In genomic region chrX:71533514-71533849, GRCh38 we compare ENCODE assay signal across 8 cellular contexts. TPM values are rescaled to one million over a fixed set of nuclear protein-coding genes. Genes with fewer than 3 reads are reported as not detected.
DNase-seq lines count a peak whose midpoint lies in the region; ATAC-seq and TF ChIP-seq lines count a peak whose summit lies in the region.

No MANE protein-coding gene starts in this region.

- CTCF ChIA-PET in AG04450 (lab: Charles Lee) = interaction anchor here (1.5 kb wide), 1 partner anchor 119 kb away, joined by 4 read pairs; no protein-coding TSS in a partner anchor

- H3K27ac ChIP-seq in AG04450 (ENCODE audit: low read depth, low read length) = peak overlapping the region; percentile 68

- DNase-seq in AG04450 (ENCODE audit: low read depth, low spot score) = no peak
- DNase-seq in M059J (ENCODE audit: low read depth) = peak; percentile 22
- no peak for DNase-seq in naive B cell
- no peak for DNase-seq in DMS114 treated with DMSO at 0.1 percent for 48 hours (lab: John Stamatoyannopoulos, UW; ENCODE audit: unreplicated experiment)
- no peak for DNase-seq in kidney glomerular epithelial cell (lab: John Stamatoyannopoulos, UW)
- no peak for DNase-seq in GOT3 (lab: John Stamatoyannopoulos, UW)
- DNase-seq in Ammon's horn (ENCODE audit: low spot score) = no peak

- H3K9me3 ChIP-seq in AG04450 (ENCODE audit: control insufficient read depth, insufficient read depth, low read length) = no peaks in the 10 kb centered on the region

- no peaks in the 10 kb centered on the region for H3K27me3 Mint-ChIP-seq in dendritic cell treated with granulocyte-macrophage colony-stimulating factor and Interleukin-4, amounts not matched to agents 40 ng/mL and 50 ng/mL, for 4 days
- no peaks in the 10 kb centered on the region for H3K27me3 Mint-ChIP-seq in naive B cell

- peak overlapping the region; percentile 98 for H3K27ac Mint-ChIP-seq in dendritic cell treated with granulocyte-macrophage colony-stimulating factor and Interleukin-4, amounts not matched to agents 40 ng/mL and 50 ng/mL, for 4 days
- H3K27ac Mint-ChIP-seq in naive B cell = peak overlapping the region; percentile 86 to 98 (median 96)

- ATAC-seq in naive B cell (ENCODE audit: low read depth in 2 of 2) = no peak

- H3K4me3 ChIP-seq in AG04450 (ENCODE audit: low read depth, low read length) = peak overlapping the region; percentile 91

- POLR2A ChIA-PET in AG04450 (lab: Yijun Ruan, JAX) = interaction anchor here (1.4 to 1.9 kb wide), 2 partner anchors 9 to 168 kb away, joined by 4 to 10 read pairs; partner anchors contain the start of gene TAF1

- H3K4me1 Mint-ChIP-seq in dendritic cell treated with granulocyte-macrophage colony-stimulating factor and Interleukin-4, amounts not matched to agents 40 ng/mL and 50 ng/mL, for 4 days (ENCODE audit: low read depth) = peaks cover 7% of the 10 kb centered on the region
- H3K4me1 Mint-ChIP-seq in naive B cell = peaks cover 11 to 22% (median 16%) of the 10 kb centered on the region in 3 donors

- H3K4me3 Mint-ChIP-seq in dendritic cell treated with granulocyte-macrophage colony-stimulating factor and Interleukin-4, amounts not matched to agents 40 ng/mL and 50 ng/mL, for 4 days = peak overlapping the region; percentile 99
- H3K4me3 Mint-ChIP-seq in naive B cell = peak overlapping the region; percentile 88 to 100 (median 96)

- H3K36me3 Mint-ChIP-seq in dendritic cell treated with granulocyte-macrophage colony-stimulating factor and Interleukin-4, amounts not matched to agents 40 ng/mL and 50 ng/mL, for 4 days (ENCODE audit: low read depth) = peaks cover 32% of the 10 kb centered on the region
- peaks cover 0 to 14% of the 10 kb centered on the region in 2 donors for H3K36me3 Mint-ChIP-seq in naive B cell

- H3K27me3 ChIP-seq in AG04450 (ENCODE audit: control insufficient read depth, insufficient read depth, low read length) = no peaks in the 10 kb centered on the region

- no peaks in the 10 kb centered on the region for H3K9me3 Mint-ChIP-seq in dendritic cell treated with granulocyte-macrophage colony-stimulating factor and Interleukin-4, amounts not matched to agents 40 ng/mL and 50 ng/mL, for 4 days
- H3K9me3 Mint-ChIP-seq in naive B cell = peaks cover 0 to 8% (median 0%) of the 10 kb centered on the region in 7 donors

- no peak for TF ChIP-seq CTCF in AG04450 (IDR thresholded peaks at IDR 0.05; ENCODE audit: low read depth, low read length)

- intact Hi-C loops in dendritic cell treated with granulocyte-macrophage colony-stimulating factor and Interleukin-4, amounts not matched to agents 40 ng/mL and 50 ng/mL, for 4 days (cut with micrococcal nuclease) = loop anchor here (2.0 to 5.0 kb wide), 2 partner anchors 41 to 167 kb away; partner anchors contain the start of gene TAF1

RNA-seq across cellular contexts. Expression of gene OGT, which starts 0.6 kb away (rescaled TPM):
- 218 and 252 TPM in 2 replicates for polyA plus RNA-seq in AG04450 (2011; rRNA removed)
- polyA minus RNA-seq in AG04450 (2011; rRNA and poly(A)+ RNA removed) = 204 and 254 TPM in 2 replicates
- 52.7 and 67.6 TPM in 2 replicates for total RNA-seq in M059J (2014; rRNA removed; shearing (Covaris generic))
- polyA plus RNA-seq in naive B cell (ENCODE audit: low read depth in 6 of 6) = 10 to 100 TPM; 17.5 to 39.7 (median 29.0) TPM

RNA-seq across cellular contexts. Expression of gene GCNA, which starts 44.8 kb away (rescaled TPM):
- polyA plus RNA-seq in AG04450 (2011; rRNA removed) (1.2 and 1.5 TPM in 2 replicates), naive B cell (ENCODE audit: low read depth in 6 of 6) (under 1 TPM in 3 of 6 donors, not detected in 3; 0.16 to 0.52 (median 0.19) TPM)
- 1.2 and 1.7 TPM in 2 replicates for polyA minus RNA-seq in AG04450 (2011; rRNA and poly(A)+ RNA removed)
- total RNA-seq in M059J (2014; rRNA removed; shearing (Covaris generic)) = 0.20 and 1.0 TPM in 2 replicates
